ENCODE assay signal across 8 cellular contexts in the genomic region with DNA sequence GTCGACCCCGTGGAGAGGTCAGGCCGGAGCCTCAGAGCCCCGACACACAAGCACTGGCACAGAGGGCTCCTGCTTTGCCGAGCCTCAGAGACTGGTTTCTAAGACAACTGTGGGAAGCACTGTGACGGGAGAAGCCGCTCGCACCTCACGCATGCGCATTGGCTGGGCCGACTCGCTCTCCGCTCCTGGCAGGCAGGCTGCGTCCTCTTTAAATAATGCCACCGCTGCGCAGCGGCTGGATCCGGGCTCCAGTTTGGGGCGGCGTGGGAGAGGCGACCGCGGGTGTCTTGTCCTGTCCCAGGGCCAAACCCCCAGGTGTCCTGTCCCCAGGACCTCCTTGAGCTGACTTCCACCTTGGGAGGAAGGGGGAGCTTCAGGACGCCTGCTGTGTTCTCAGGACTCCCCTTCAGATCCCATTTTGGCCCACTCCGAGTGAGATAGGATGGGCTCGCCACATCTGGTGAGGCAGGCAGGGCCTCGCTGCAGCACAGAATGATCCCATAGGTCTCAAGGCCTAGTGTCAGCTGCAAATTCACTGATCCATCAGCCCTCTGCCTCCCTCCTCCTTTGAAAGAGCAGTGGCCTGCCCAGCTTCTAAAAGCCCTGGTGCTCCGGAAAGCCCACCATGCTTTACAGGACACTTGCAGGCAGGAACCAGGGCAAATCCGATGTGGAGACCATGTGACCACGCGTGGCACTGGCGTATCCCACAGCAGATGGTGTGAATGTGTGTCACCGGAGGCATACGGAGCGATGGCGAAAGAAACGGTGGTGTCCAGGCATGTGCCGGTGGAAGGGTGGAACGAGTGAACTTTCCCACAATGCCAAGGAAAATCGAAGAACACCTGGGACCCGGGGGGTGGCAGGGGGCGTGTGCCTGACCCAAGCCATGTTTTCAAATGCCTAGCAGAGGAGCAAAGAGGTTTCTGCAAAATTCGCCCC.
DNase-seq lines count a peak whose midpoint lies in the region; ATAC-seq and TF ChIP-seq lines count a peak whose summit lies in the region.

No MANE protein-coding gene starts in this region.

- DNase-seq in Calu3 = peak; percentile 47
- DNase-seq in HK-2 (ENCODE audit: unreplicated experiment) = peak; percentile 81
- DNase-seq in PC-3 = peak; percentile 76
- peak; percentile 47 for DNase-seq in activated effector memory CD4-positive, alpha-beta T cell treated with Interleukin-2 at 50 U/mL for 16 hours
- peak; percentile 66 for DNase-seq in fibroblast of mammary gland (ENCODE audit: low read depth)
- DNase-seq in natural killer cell = peak; percentile 60
- DNase-seq in stimulated activated naive CD8-positive, alpha-beta T cell treated with anti-CD3 and anti-CD28 coated beads, Interleukin-15, amount 100 ng/mL, for 72 hours = peak; percentile 74 to 78

- no peaks in the 10 kb centered on the region for H3F3A ChIP-seq in PC-3 (ENCODE audit: low read length, unreplicated experiment)

- H3K4me3 Mint-ChIP-seq in Calu3 (ENCODE audit: low read depth, unreplicated experiment) = peak overlapping the region; percentile 54
- H3K4me3 Mint-ChIP-seq in natural killer cell = peak overlapping the region; percentile 67
- H3K4me3 Mint-ChIP-seq in stimulated activated naive CD8-positive, alpha-beta T cell treated with anti-CD3 and anti-CD28 coated beads, Interleukin-15, amount 100 ng/mL, for 72 hours = peak overlapping the region; percentile 54 to 81

- intact Hi-C loops in Calu3 (cut with micrococcal nuclease; ENCODE audit: unreplicated experiment) = no loop called here
- intact Hi-C loops in PC-3 (cut with micrococcal nuclease) = no loop called here
- intact Hi-C loops in natural killer cell (cut with micrococcal nuclease) = no loop called here

- no peaks in the 10 kb centered on the region for H3K79me2 ChIP-seq in PC-3 (ENCODE audit: low read length)

- H3K27me3 ChIP-seq in PC-3 (ENCODE audit: low read length) = no peaks in the 10 kb centered on the region

- H3K27me3 Mint-ChIP-seq in Calu3 (ENCODE audit: unreplicated experiment) = peaks cover 70% of the 10 kb centered on the region
- peaks cover 60 to 61% of the 10 kb centered on the region in 2 donors for H3K27me3 Mint-ChIP-seq in natural killer cell (ENCODE audit: low read depth in 2 of 2)
- H3K27me3 Mint-ChIP-seq in stimulated activated naive CD8-positive, alpha-beta T cell treated with anti-CD3 and anti-CD28 coated beads, Interleukin-15, amount 100 ng/mL, for 72 hours = peaks cover 88% of the 10 kb centered on the region

- H3K9me3 Mint-ChIP-seq in Calu3 (ENCODE audit: low read depth, unreplicated experiment) (no peaks in the 10 kb centered on the region), natural killer cell (no peaks in the 10 kb centered on the region)
- H3K9me3 Mint-ChIP-seq in stimulated activated naive CD8-positive, alpha-beta T cell treated with anti-CD3 and anti-CD28 coated beads, Interleukin-15, amount 100 ng/mL, for 72 hours = no peaks in the 10 kb centered on the region

- no peak for TF ChIP-seq CTCF in Calu3 (IDR thresholded peaks at IDR 0.05; ENCODE audit: unreplicated experiment)
- no peak for TF ChIP-seq CTCF in PC-3 (conservative IDR thresholded peaks at IDR 0.05; ENCODE audit: low read depth, low read length)
- TF ChIP-seq CTCF in fibroblast of mammary gland (conservative IDR thresholded peaks at IDR 0.05; ENCODE audit: control insufficient read depth, insufficient read depth, low read depth, low read length) = no peak
- TF ChIP-seq CTCF in natural killer cell (IDR thresholded peaks at IDR 0.05) = no peak

- no peaks in the 10 kb centered on the region for H3K36me3 ChIP-seq in PC-3 (ENCODE audit: low read depth, low read length)

- CTCF ChIA-PET in Calu3 (lab: Charles Lee) (no interaction called here), PC-3 (lab: Charles Lee) (no interaction called here)

- H3K9me3 ChIP-seq in PC-3 (ENCODE audit: low read length) = no peaks in the 10 kb centered on the region

- POLR2A ChIA-PET in PC-3 (lab: Charles Lee; ENCODE audit: unreplicated experiment) = no interaction called here

- peak overlapping the region; percentile 62 for H3K4me3 ChIP-seq in PC-3 (ENCODE audit: low read length)
- H3K4me3 ChIP-seq in fibroblast of mammary gland (ENCODE audit: control insufficient read depth, low read depth, low read length) = no peak overlapping the region

- no peak overlapping the region for H3K9ac ChIP-seq in PC-3 (ENCODE audit: low read length)

- H4K20me1 ChIP-seq in PC-3 (ENCODE audit: low read length) = no peaks in the 10 kb centered on the region

- H3K27ac ChIP-seq in PC-3 (ENCODE audit: low read length) = no peak overlapping the region

- H2AFZ ChIP-seq in PC-3 (ENCODE audit: low read length) = peak overlapping the region; percentile 95

- no peaks in the 10 kb centered on the region for H3K9me2 ChIP-seq in PC-3 (replicated peaks; ENCODE audit: low read length)

- peaks cover 29% of the 10 kb centered on the region for H3K4me1 ChIP-seq in PC-3 (ENCODE audit: insufficient read depth, low read length)

- BruUV-seq in Calu3 (replicated peaks; lab: Mats Ljungman, UMichigan) (no TSS peak), PC-3 (replicated peaks; lab: Mats Ljungman, UMichigan) (TSS peak; percentile 31)

- peak overlapping the region; percentile 94 for H3K4me2 ChIP-seq in PC-3 (ENCODE audit: low read length)

- peaks cover 19% of the 10 kb centered on the region for H3K36me3 Mint-ChIP-seq in Calu3 (ENCODE audit: insufficient read depth, unreplicated experiment)
- no peaks in the 10 kb centered on the region for H3K36me3 Mint-ChIP-seq in natural killer cell

- H3K4me1 Mint-ChIP-seq in Calu3 (ENCODE audit: low read depth, unreplicated experiment) = peaks cover 19% of the 10 kb centered on the region
- peaks cover 44 to 71% of the 10 kb centered on the region in 2 donors for H3K4me1 Mint-ChIP-seq in natural killer cell
- peaks cover 70% of the 10 kb centered on the region for H3K4me1 Mint-ChIP-seq in stimulated activated naive CD8-positive, alpha-beta T cell treated with anti-CD3 and anti-CD28 coated beads, Interleukin-15, amount 100 ng/mL, for 72 hours

- ATAC-seq in PC-3 = peak; percentile 56
- peak in 2 of 3 donors; percentile 26 to 30 for ATAC-seq in natural killer cell
- ATAC-seq in stimulated activated naive CD8-positive, alpha-beta T cell treated with anti-CD3 and anti-CD28 coated beads, Interleukin-15, amount 100 ng/mL, for 72 hours = peak; percentile 64
- no peak for ATAC-seq in GM19455 (IDR thresholded peaks at IDR 0.05; ENCODE audit: unreplicated experiment)

- H3K27ac Mint-ChIP-seq in Calu3 (ENCODE audit: unreplicated experiment) (no peak overlapping the region), natural killer cell (peak overlapping the region; percentile 2 to 12)
- H3K27ac Mint-ChIP-seq in stimulated activated naive CD8-positive, alpha-beta T cell treated with anti-CD3 and anti-CD28 coated beads, Interleukin-15, amount 100 ng/mL, for 72 hours = no peak overlapping the region

Comparison
In these comparisons a context has a peak if more than half of its experiments do, and no peak if none do; other contexts are left out.
1. H3K27ac Mint-ChIP-seq: peak in natural killer cell (2 of 2); none in Calu3 (single experiment) and stimulated activated naive CD8-positive, alpha-beta T cell treated with anti-CD3 and anti-CD28 coated beads, Interleukin-15, amount 100 ng/mL, for 72 hours (0 of 2).
2. Peak in every context shown above with its lines, with median percentiles within 50 percentile points of each other: DNase-seq and H3K4me3 Mint-ChIP-seq.